ENCODE assay signal across 30 cellular contexts in the genomic region with DNA sequence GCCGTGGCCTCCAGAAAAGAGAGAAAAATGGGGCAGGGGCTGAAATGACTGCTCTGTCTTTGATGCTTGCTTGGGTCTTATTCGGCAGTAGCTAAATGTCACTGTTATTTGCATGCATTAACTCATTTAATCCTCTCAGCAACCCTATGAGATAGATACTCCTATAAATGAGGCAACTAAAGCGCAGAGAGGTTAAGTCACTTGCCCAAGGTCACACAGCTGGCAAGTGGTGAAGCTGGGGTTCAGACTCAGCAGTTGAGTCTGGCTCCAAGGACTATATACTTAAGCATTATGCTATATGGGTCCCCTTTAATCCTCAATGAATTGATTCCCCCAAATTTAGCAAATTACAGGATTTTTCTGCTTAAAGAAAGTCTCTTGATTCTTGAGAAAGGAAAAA.
"Had no signal": no experiment of that assay in that cellular context is flagged by ENCODE, and none has a peak within 500 bp of the region (broad histone marks: within the 10 kb centered on the region; RNA-seq: fewer than 3 reads in every experiment).

No MANE protein-coding gene starts in this region.

- H3K36me3 Mint-ChIP-seq: naive thymus-derived CD4-positive, alpha-beta T cell; natural killer cell; neural progenitor cell; stimulated activated memory B cell treated with anti-CD40 and anti-IgM and Interleukin-4, amounts not matched to agents 10 μg/mL and 1 μg/mL and 100 μg/mL, for 72 hours had no signal

- H3K27ac Mint-ChIP-seq: naive thymus-derived CD4-positive, alpha-beta T cell; natural killer cell; nephron; neural progenitor cell; progenitor cell of endocrine pancreas; stimulated activated naive CD8-positive, alpha-beta T cell treated with anti-CD3 and anti-CD28 coated beads, Interleukin-15, Interleukin-2, amounts not matched to agents 100 ng/mL and 50 ng/mL, for 24 hours had no signal

- FAIRE-seq: urothelium cell line had no signal

- H3K27me3 ChIP-seq: ovary, thyroid gland, upper lobe of left lung, vagina had no signal

- DNase-seq: naive thymus-derived CD4-positive, alpha-beta T cell; natural killer cell; occipital lobe; ovary; psoas muscle; right cardiac atrium; spleen; stimulated activated CD4-positive, alpha-beta T cell treated with anti-CD3 and anti-CD28 coated beads, Interleukin-12 subunit alpha, Interleukin-12 subunit beta, amount 100 ng/mL, for 4 hours; stimulated activated CD4-positive, alpha-beta T cell treated with anti-CD3 and anti-CD28 coated beads, Interleukin-1b, Interleukin-23, amount 100 ng/mL, for 48 hours; stimulated activated CD4-positive, alpha-beta T cell treated with anti-CD3 and anti-CD28 coated beads, Interleukin-4, amount 100 ng/mL, for 1 hour; stimulated activated CD4-positive, alpha-beta T cell treated with anti-CD3 and anti-CD28 coated beads, Interleukin-4, amount 100 ng/mL, for 4 hours; stimulated activated CD8-positive, alpha-beta memory T cell treated with anti-CD3 and anti-CD28 coated beads, Interleukin-4, amount 100 ng/mL, for 48 hours; stimulated activated naive CD4-positive, alpha-beta T cell treated with Interleukin-2 at 50 U/mL for 16 hours; stomach; thyroid gland; trophoblast cell; upper lobe of left lung had no signal

- H3K4me1 ChIP-seq: neural progenitor cell, psoas muscle, stomach, thyroid gland, tibial nerve, upper lobe of left lung, vagina had no signal

- H2AFZ ChIP-seq: neural progenitor cell, parathyroid adenoma had no signal

- H3K9ac ChIP-seq: neural progenitor cell, parathyroid adenoma had no signal

- H3K4me3 ChIP-seq: neural progenitor cell, ovary, psoas muscle, skin epidermis, smooth muscle cell, spleen, stomach, thoracic aorta, thyroid gland, tibial nerve, upper lobe of left lung, vagina had no signal

- H3K27ac ChIP-seq: neural progenitor cell, ovary, parathyroid adenoma, psoas muscle, skin epidermis, stomach, thoracic aorta, thyroid gland, tibial nerve, upper lobe of left lung, vagina had no signal

- H3K9me3 Mint-ChIP-seq: natural killer cell; nephron; stimulated activated memory B cell treated with anti-CD40 and anti-IgM and Interleukin-4, amounts not matched to agents 10 μg/mL and 1 μg/mL and 100 μg/mL, for 72 hours; stimulated activated naive CD8-positive, alpha-beta T cell treated with anti-CD3 and anti-CD28 coated beads, Interleukin-15, Interleukin-2, amounts not matched to agents 100 ng/mL and 50 ng/mL, for 24 hours had no signal

- H3K79me2 ChIP-seq: parathyroid adenoma had no signal

- H3K9me3 ChIP-seq: ovary, psoas muscle, stomach, thoracic aorta, thyroid gland, tibial nerve, upper lobe of left lung, vagina had no signal

- H3K36me3 ChIP-seq: neural progenitor cell, ovary, spleen, stomach, thoracic aorta, thyroid gland, tibial nerve, upper lobe of left lung, vagina had no signal

- H3K4me2 ChIP-seq: neural progenitor cell, smooth muscle cell had no signal

- H3K4me1 Mint-ChIP-seq: natural killer cell had no signal

- H3K4me3 Mint-ChIP-seq: naive thymus-derived CD4-positive, alpha-beta T cell; natural killer cell; nephron; neural progenitor cell; stimulated activated memory B cell treated with anti-CD40 and anti-IgM and Interleukin-4, amounts not matched to agents 10 μg/mL and 1 μg/mL and 100 μg/mL, for 72 hours; stimulated activated naive CD8-positive, alpha-beta T cell treated with anti-CD3 and anti-CD28 coated beads, Interleukin-15, Interleukin-2, amounts not matched to agents 100 ng/mL and 50 ng/mL, for 24 hours had no signal

- H3K27me3 Mint-ChIP-seq: stimulated activated naive CD8-positive, alpha-beta T cell treated with anti-CD3 and anti-CD28 coated beads, Interleukin-15, Interleukin-2, amounts not matched to agents 100 ng/mL and 50 ng/mL, for 24 hours had no signal

- ATAC-seq: natural killer cell; psoas muscle; right cardiac atrium; sciatic nerve; stimulated activated memory B cell treated with anti-CD40 and anti-IgM and Interleukin-4, amounts not matched to agents 10 μg/mL and 1 μg/mL and 100 μg/mL, for 72 hours had no signal
